ENCODE assay signal across 2 cellular contexts in the genomic region with DNA sequence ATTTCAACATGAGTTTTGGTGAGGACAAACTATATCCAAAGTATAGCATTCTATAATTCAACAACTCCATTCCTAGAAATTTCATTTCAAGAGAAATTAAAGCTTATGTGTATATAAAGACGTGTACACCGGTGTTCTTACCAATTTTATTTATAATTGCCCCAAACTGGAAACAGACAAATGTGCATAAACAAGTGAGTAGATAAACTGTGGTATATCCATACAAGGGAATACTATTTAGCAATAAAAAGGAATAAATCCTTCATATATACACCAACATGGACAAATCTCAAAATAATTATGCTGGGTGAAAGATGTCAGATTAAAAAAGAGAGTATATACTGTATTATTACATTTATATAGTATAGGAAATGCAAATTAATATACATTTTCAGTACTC.
A peak's percentile ranks its signal among the peaks of the same experiment; 100 is the strongest.
TF ChIP-seq lines count a peak whose summit lies in the region.

No MANE protein-coding gene starts in this region.

TF ChIP-seq in SK-N-SH treated with all-trans-retinoic acid at 6 μM for 48 hours, 23 proteins besides CTCF, POLR2A, EP300 and RAD21:
- peak; percentile 97 for TF ChIP-seq ZNF8 (CRISPR knock-in tag; IDR thresholded peaks at IDR 0.05)
- TF ChIP-seq, protein P1, sequence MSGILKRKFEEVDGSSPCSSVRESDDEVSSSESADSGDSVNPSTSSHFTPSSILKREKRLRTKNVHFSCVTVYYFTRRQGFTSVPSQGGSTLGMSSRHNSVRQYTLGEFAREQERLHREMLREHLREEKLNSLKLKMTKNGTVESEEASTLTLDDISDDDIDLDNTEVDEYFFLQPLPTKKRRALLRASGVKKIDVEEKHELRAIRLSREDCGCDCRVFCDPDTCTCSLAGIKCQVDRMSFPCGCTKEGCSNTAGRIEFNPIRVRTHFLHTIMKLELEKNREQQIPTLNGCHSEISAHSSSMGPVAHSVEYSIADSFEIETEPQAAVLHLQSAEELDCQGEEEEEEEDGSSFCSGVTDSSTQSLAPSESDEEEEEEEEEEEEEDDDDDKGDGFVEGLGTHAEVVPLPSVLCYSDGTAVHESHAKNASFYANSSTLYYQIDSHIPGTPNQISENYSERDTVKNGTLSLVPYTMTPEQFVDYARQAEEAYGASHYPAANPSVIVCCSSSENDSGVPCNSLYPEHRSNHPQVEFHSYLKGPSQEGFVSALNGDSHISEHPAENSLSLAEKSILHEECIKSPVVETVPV (CRISPR knock-in tag; IDR thresholded peaks at IDR 0.05) = no peak

TF ChIP-seq in SK-N-SH, 30 proteins besides CTCF, POLR2A, EP300 and RAD21:
- TF ChIP-seq, protein P2, sequence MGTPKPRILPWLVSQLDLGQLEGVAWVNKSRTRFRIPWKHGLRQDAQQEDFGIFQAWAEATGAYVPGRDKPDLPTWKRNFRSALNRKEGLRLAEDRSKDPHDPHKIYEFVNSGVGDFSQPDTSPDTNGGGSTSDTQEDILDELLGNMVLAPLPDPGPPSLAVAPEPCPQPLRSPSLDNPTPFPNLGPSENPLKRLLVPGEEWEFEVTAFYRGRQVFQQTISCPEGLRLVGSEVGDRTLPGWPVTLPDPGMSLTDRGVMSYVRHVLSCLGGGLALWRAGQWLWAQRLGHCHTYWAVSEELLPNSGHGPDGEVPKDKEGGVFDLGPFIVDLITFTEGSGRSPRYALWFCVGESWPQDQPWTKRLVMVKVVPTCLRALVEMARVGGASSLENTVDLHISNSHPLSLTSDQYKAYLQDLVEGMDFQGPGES (IDR thresholded peaks at IDR 0.05; ENCODE audit: low read depth, low read length) = no peak
- TF ChIP-seq GABPA (IDR thresholded peaks at IDR 0.05; ENCODE audit: low read depth) (no peak), SIN3A (IDR thresholded peaks at IDR 0.05; ENCODE audit: borderline replicate concordance, low read depth, low read length) (no peak), EZH2phosphoT487 (IDR thresholded peaks at IDR 0.05; ENCODE audit: borderline replicate concordance, low read depth) (no peak)
